In genomic region chr7:90147079-90147960, GRCh38 we compare ENCODE assay signal across 5 cellular contexts. TPM values are rescaled to one million over a fixed set of nuclear protein-coding genes. Genes with fewer than 3 reads are reported as not detected.
"Had no signal": no experiment of that assay in that cellular context is flagged by ENCODE, and none has a peak within 500 bp of the region (broad histone marks: within the 10 kb centered on the region; RNA-seq: fewer than 3 reads in every experiment).

No MANE protein-coding gene starts in this region.

RNA-seq across cellular contexts. Expression of gene STEAP1, which starts 6.9 kb away (rescaled TPM):
- total RNA-seq: activated CD4-positive, alpha-beta T cell treated with anti-CD3 and anti-CD28 coated beads, Interleukin-2, amount 10 ng/mL, durations not matched to agents 7 days and 5 days; activated CD8-positive, alpha-beta T cell treated with anti-CD3 and anti-CD28 coated beads, Interleukin-2, amount 10 ng/mL, durations not matched to agents 7 days and 5 days; activated naive CD8-positive, alpha-beta T cell treated with anti-CD3 and anti-CD28 coated beads, Interleukin-2, amount 10 ng/mL, durations not matched to agents 7 days and 5 days; OCI-LY7; T-helper 17 cell had no signal
